In the genomic region with DNA sequence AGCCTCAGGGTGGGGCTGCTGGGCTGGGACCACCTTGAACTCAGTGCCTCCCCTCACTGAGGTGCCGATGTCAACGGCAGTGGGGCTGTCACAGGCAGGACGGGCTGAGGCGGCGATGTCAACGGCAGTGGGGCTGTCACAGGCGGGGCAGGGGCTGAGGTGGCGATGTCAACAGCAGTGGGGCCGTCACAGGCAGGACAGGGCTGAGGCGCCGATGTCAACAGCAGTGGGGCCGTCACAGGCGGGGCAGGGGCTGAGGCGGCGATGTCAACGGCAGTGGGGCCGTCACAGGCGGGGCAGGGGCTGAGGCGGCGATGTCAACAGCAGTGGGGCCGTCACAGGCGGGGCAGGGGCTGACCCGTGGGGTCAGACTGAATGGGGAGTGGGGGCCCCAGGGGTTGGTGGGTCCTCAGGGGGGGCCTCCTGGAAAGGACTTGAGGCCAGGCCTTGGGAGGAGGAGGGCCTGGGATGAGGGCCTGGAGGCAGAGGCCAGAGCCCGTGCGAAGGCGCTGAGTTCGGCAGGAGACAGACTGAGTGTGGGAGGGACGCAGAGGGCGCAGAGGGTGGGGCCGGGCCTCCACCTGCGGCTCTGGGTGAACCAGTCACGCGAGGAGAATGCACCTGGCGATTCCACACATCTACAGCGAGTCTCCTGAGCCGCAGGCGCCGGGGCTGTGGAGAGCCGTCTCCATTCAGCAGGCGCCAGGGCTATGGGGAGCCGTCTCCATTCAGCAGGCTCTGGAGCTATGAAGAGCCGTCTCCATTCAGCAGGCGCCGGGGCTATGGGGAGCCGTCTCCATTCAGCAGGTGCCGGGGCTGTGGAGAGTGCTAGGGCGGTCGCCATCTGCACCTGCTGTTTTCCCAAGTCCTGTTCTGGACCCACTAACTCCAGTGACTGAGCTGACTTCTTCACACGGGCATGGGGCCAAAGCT, we compare ENCODE assay signal across 1 cellular context.
TF ChIP-seq lines count a peak whose summit lies in the region.

No MANE protein-coding gene starts in this region.

TF ChIP-seq in WTC11, 78 proteins besides CTCF, POLR2A, EP300 and RAD21 (continued from another document):
- TF ChIP-seq, protein P1, sequence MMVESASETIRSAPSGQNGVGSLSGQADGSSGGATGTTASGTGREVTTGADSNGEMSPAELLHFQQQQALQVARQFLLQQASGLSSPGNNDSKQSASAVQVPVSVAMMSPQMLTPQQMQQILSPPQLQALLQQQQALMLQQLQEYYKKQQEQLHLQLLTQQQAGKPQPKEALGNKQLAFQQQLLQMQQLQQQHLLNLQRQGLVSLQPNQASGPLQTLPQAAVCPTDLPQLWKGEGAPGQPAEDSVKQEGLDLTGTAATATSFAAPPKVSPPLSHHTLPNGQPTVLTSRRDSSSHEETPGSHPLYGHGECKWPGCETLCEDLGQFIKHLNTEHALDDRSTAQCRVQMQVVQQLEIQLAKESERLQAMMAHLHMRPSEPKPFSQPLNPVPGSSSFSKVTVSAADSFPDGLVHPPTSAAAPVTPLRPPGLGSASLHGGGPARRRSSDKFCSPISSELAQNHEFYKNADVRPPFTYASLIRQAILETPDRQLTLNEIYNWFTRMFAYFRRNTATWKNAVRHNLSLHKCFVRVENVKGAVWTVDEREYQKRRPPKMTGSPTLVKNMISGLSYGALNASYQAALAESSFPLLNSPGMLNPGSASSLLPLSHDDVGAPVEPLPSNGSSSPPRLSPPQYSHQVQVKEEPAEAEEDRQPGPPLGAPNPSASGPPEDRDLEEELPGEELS (CRISPR knock-in tag; IDR thresholded peaks at IDR 0.05) = no peak
- TF ChIP-seq NFE2L1 (CRISPR knock-in tag; IDR thresholded peaks at IDR 0.05) = no peak
